ENCODE assay signal across 8 cellular contexts in genomic region chr17:43401293-43401692, GRCh38. TPM values are rescaled to one million over a fixed set of nuclear protein-coding genes. Genes with fewer than 3 reads are reported as not detected.
DNase-seq lines count a peak whose midpoint lies in the region; ATAC-seq and TF ChIP-seq lines count a peak whose summit lies in the region.

No MANE protein-coding gene starts in this region.

- no peak for TF ChIP-seq CTCF in epithelial cell of proximal tubule (conservative IDR thresholded peaks at IDR 0.05; ENCODE audit: low read depth, low read length)
- TF ChIP-seq CTCF in nephron progenitor cell (IDR thresholded peaks at IDR 0.05) = no peak

- peaks cover 65% of the 10 kb centered on the region for H3K4me1 Mint-ChIP-seq in nephron progenitor cell

- H3K4me3 Mint-ChIP-seq in nephron progenitor cell = peak overlapping the region; percentile 88

- DNase-seq in NCI-H82 (lab: John Stamatoyannopoulos, UW) (peak; percentile 67), epithelial cell of proximal tubule (ENCODE audit: low read depth) (peak; percentile 71), nephron progenitor cell (no peak)
- DNase-seq in activated CD4-positive, alpha-beta T cell treated with anti-CD3 and anti-CD28 coated beads for 1 hour = no peak

- H3K4me3 ChIP-seq in BLaER1 (no peak overlapping the region), epithelial cell of proximal tubule (ENCODE audit: low read depth, low read length) (peak overlapping the region; percentile 97)

- TF ChIP-seq POLR2A in GM18505 (IDR thresholded peaks at IDR 0.05; ENCODE audit: borderline replicate concordance, extremely low read depth, insufficient read depth, insufficient read length) = no peak

- H3K4me1 ChIP-seq in BLaER1 = peaks cover 54% of the 10 kb centered on the region

- H3K27ac ChIP-seq in BLaER1 = no peak overlapping the region

- peak overlapping the region; percentile 92 for H3K4me2 ChIP-seq in BLaER1

- no peaks in the 10 kb centered on the region for H3K9me3 Mint-ChIP-seq in nephron progenitor cell

- no peaks in the 10 kb centered on the region for H3K36me3 ChIP-seq in BLaER1

- no peaks in the 10 kb centered on the region for H3K9me3 ChIP-seq in BLaER1

- no peak overlapping the region for H3K9ac ChIP-seq in BLaER1

- peak overlapping the region; percentile 23 for H3K27ac Mint-ChIP-seq in nephron progenitor cell

- no peaks in the 10 kb centered on the region for H3K27me3 ChIP-seq in BLaER1

- H4K20me1 ChIP-seq in BLaER1 = no peaks in the 10 kb centered on the region

- ATAC-seq in HG03439 (IDR thresholded peaks at IDR 0.05; ENCODE audit: unreplicated experiment) (no peak), GM21619 (IDR thresholded peaks at IDR 0.05; ENCODE audit: unreplicated experiment) (no peak), GM18505 (IDR thresholded peaks at IDR 0.05; ENCODE audit: unreplicated experiment) (no peak)

- no peaks in the 10 kb centered on the region for H3K27me3 Mint-ChIP-seq in nephron progenitor cell (ENCODE audit: low read depth, poor library complexity)

- H3K36me3 Mint-ChIP-seq in nephron progenitor cell (ENCODE audit: low read depth) = no peaks in the 10 kb centered on the region

RNA-seq across cellular contexts. Expression of gene ARL4D, which starts 2.5 kb away (rescaled TPM):
- total RNA-seq in epithelial cell of proximal tubule = 4.6 and 5.8 TPM in 2 replicates

Comparison
In these comparisons a context has a peak if more than half of its experiments do, and no peak if none do; other contexts are left out.
1. DNase-seq: peak in NCI-H82 (single experiment) and epithelial cell of proximal tubule (single experiment); none in nephron progenitor cell (single experiment) and activated CD4-positive, alpha-beta T cell treated with anti-CD3 and anti-CD28 coated beads for 1 hour (single experiment).